13 cellular contexts compared by ENCODE assay signal in the genomic region with DNA sequence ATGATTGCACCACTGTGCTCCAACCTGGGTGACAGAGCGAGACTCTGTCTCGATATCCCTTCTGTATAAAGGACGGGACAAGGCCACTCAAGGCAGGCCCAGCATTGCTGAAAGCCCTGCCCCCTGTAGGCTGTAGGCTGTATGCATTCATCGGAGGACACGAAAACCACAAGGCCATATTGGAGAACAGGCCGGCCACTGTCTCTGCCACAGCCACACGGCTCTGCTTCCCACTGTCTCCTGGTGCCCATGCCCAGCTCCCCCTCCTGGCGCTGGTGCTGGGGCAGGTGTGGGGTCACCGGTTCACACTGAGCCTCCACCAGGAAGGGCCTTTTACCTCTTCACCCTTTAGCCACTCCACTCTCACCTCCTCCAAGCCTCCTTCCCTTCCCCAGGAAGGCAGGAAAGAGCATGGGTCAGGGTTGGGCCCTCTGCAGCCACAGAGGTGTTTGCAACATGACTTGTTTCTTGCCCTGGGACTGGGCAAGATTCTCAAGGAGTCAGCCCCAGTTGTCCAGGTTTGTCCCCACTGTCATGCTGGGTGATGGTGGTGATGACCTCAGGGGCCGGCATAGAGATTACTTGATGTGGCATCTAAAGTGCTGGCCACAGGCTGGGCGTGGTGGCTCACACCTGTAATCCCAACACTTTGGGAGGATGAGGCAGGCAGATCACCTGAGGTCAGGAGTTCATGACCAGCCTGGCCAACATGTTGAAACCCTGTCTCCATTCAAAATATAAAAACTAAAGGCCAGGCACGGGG. TPM values are rescaled to one million over a fixed set of nuclear protein-coding genes. Genes with fewer than 3 reads are reported as not detected.
DNase-seq lines count a peak whose midpoint lies in the region; ATAC-seq and TF ChIP-seq lines count a peak whose summit lies in the region.
"Had no signal": no experiment of that assay in that cellular context is flagged by ENCODE, and none has a peak within 500 bp of the region (broad histone marks: within the 10 kb centered on the region; RNA-seq: fewer than 3 reads in every experiment).

No MANE protein-coding gene starts in this region.

- TF ChIP-seq POLR2A in uterus (IDR thresholded peaks at IDR 0.05) = no peak

- H4K20me1 ChIP-seq in BLaER1 (peaks cover 22% of the 10 kb centered on the region), GM23248 (ENCODE audit: insufficient read depth) (no peaks in the 10 kb centered on the region), smooth muscle cell (ENCODE audit: low read depth) (no peaks in the 10 kb centered on the region)

- H3K4me3 ChIP-seq in BLaER1 = no peak overlapping the region
- no peak overlapping the region for H3K4me3 ChIP-seq in GM23248
- H3K4me3 ChIP-seq in smooth muscle cell = no peak overlapping the region
- H3K4me3 ChIP-seq in uterus = no peak overlapping the region
- H3K4me3 ChIP-seq: HAP-1 had no signal

- no peak overlapping the region; the same call in 1 of the 2 replicates for H3K9ac ChIP-seq in BLaER1
- no peak overlapping the region for H3K9ac ChIP-seq in GM23248
- H3K9ac ChIP-seq in smooth muscle cell (ENCODE audit: low read depth) = no peak overlapping the region

- peaks cover 89% of the 10 kb centered on the region for H3K4me1 ChIP-seq in BLaER1
- H3K4me1 ChIP-seq in GM23248 (ENCODE audit: insufficient read depth) = no peaks in the 10 kb centered on the region
- H3K4me1 ChIP-seq in foreskin keratinocyte = no peaks in the 10 kb centered on the region
- peaks cover 25% of the 10 kb centered on the region for H3K4me1 ChIP-seq in smooth muscle cell (ENCODE audit: low read depth)
- peaks cover 0 to under 1% of the 10 kb centered on the region in 2 donors for H3K4me1 ChIP-seq in uterus

- H3K27ac ChIP-seq in BLaER1 (no peak overlapping the region), GM23248 (no peak overlapping the region), RWPE1 (peak overlapping the region; percentile 91), foreskin keratinocyte (no peak overlapping the region), smooth muscle cell (ENCODE audit: low read depth) (no peak overlapping the region), uterus (no peak overlapping the region)

- no peak for ATAC-seq in foreskin keratinocyte
- no peak for ATAC-seq in GM19467 (IDR thresholded peaks at IDR 0.05; ENCODE audit: unreplicated experiment)
- ATAC-seq in HG02870 (IDR thresholded peaks at IDR 0.05; ENCODE audit: unreplicated experiment) = no peak

- TF ChIP-seq CTCF in RWPE1 (conservative IDR thresholded peaks at IDR 0.05; ENCODE audit: low read depth) (no peak), foreskin keratinocyte (conservative IDR thresholded peaks at IDR 0.05) (peak; percentile 36), smooth muscle cell (IDR thresholded peaks at IDR 0.05; ENCODE audit: borderline replicate concordance, insufficient read depth, poor library complexity, severe bottlenecking) (no peak), uterus (IDR thresholded peaks at IDR 0.05) (no peak)

- POLR2A ChIA-PET in RWPE1 (lab: Yijun Ruan, JAX; ENCODE audit: low non-redundant PET) = no interaction called here

- H3K4me2 ChIP-seq in BLaER1 = peak overlapping the region; percentile 99; the same call in 1 of the 2 replicates
- no peak overlapping the region for H3K4me2 ChIP-seq in GM23248 (ENCODE audit: unreplicated experiment)
- H3K4me2 ChIP-seq in smooth muscle cell = no peak overlapping the region

- WGBS in GM23248 (ENCODE audit: low coverage in 1 of 2, low lambda C conversion rate in 2 of 2, missing lambda C conversion rate in 2 of 2), 2 experiments = 67 to 72% methylated on average over 12 of the region's 12 CpGs
- WGBS in smooth muscle cell (ENCODE audit: low lambda C conversion rate) = 88% methylated on average over 12 of the region's 12 CpGs

- no peaks in the 10 kb centered on the region for H3F3A ChIP-seq in GM23248 (ENCODE audit: insufficient read depth)
- H3F3A ChIP-seq in smooth muscle cell (ENCODE audit: low read depth) = peaks cover 8% of the 10 kb centered on the region

- DNase-seq in GM23248 (peak; percentile 34), RWPE1 (ENCODE audit: low spot score) (no peak), foreskin keratinocyte (no peak), smooth muscle cell (lab: John Stamatoyannopoulos, UW; ENCODE audit: unreplicated experiment) (no peak), uterus (no peak)
- DNase-seq: activated CD4-positive, alpha-beta T cell treated with anti-CD3 and anti-CD28 coated beads for 1 hour; DMS79 treated with DMSO at 0.1 percent for 48 hours; NCI-H2081; stimulated activated CD4-positive, alpha-beta T cell treated with anti-CD3 and anti-CD28 coated beads, Interleukin-12 subunit alpha, Interleukin-12 subunit beta, amount 100 ng/mL, for 4 hours had no signal

- CTCF ChIA-PET in RWPE1 (lab: Yijun Ruan, JAX) = no interaction called here

- H3K79me2 ChIP-seq in GM23248 (ENCODE audit: insufficient read depth) = no peaks in the 10 kb centered on the region
- no peaks in the 10 kb centered on the region for H3K79me2 ChIP-seq in smooth muscle cell (ENCODE audit: low read depth)

- H3K9me2 ChIP-seq in GM23248 (ENCODE audit: insufficient read depth) = no peaks in the 10 kb centered on the region

- H3K9me3 ChIP-seq in BLaER1 = no peaks in the 10 kb centered on the region
- H3K9me3 ChIP-seq in GM23248 (ENCODE audit: low read depth) = no peaks in the 10 kb centered on the region
- no peaks in the 10 kb centered on the region for H3K9me3 ChIP-seq in smooth muscle cell (replicated peaks; ENCODE audit: low read depth)
- H3K9me3 ChIP-seq in uterus = no peaks in the 10 kb centered on the region
- H3K9me3 ChIP-seq: HAP-1 had no signal

- H3K27me3 ChIP-seq in BLaER1 (no peaks in the 10 kb centered on the region), GM23248 (replicated peaks; ENCODE audit: insufficient read depth) (no peaks in the 10 kb centered on the region), foreskin keratinocyte (peaks cover 21% of the 10 kb centered on the region), smooth muscle cell (ENCODE audit: low read depth) (no peaks in the 10 kb centered on the region), uterus (peaks cover 4 to 15% of the 10 kb centered on the region in 2 donors)

- in situ Hi-C loops in GM23248 (cut with MboI) = no loop called here

- H2AFZ ChIP-seq in GM23248 (no peak overlapping the region), smooth muscle cell (ENCODE audit: low read depth) (no peak overlapping the region)

- intact Hi-C loops in uterus (cut with DNase I; ENCODE audit: low total_unique reads) = no loop called here

- H3K36me3 ChIP-seq in BLaER1 (peaks cover 19% of the 10 kb centered on the region), GM23248 (ENCODE audit: low read depth) (no peaks in the 10 kb centered on the region), smooth muscle cell (ENCODE audit: low read depth) (no peaks in the 10 kb centered on the region), uterus (no peaks in the 10 kb centered on the region)

RNA-seq across cellular contexts. Expression of gene NTN3, which starts 5.3 kb away (rescaled TPM):
- 1.8 TPM in 1 of 2 replicates, not detected in the other for total RNA-seq in GM23248 (2014; rRNA removed; shearing (Covaris generic))
- polyA plus RNA-seq in GM23248 (2016; fragmentation: Nextera tagmentation; extraction: Ambion mirVana) (not detected in 2 replicates), foreskin keratinocyte (not detected in 2 replicates), smooth muscle cell (0.23 and 0.57 TPM in 2 replicates)
- total RNA-seq in foreskin keratinocyte (0.04 and 0.07 TPM in 2 replicates), smooth muscle cell (0.18 and 5.2 TPM in 2 replicates), uterus (10 to 100 TPM in 1 of 4 donors, 1 to 10 TPM in 1, not detected in 2; 1.3 to 15.5 TPM)

RNA-seq across cellular contexts. Expression of gene TEDC2, which starts 5.9 kb away (rescaled TPM):
- 6.8 and 8.3 TPM in 2 replicates for total RNA-seq in GM23248 (2014; rRNA removed; shearing (Covaris generic))
- polyA plus RNA-seq in GM23248 (2016; fragmentation: Nextera tagmentation; extraction: Ambion mirVana) (4.2 and 4.8 TPM in 2 replicates), foreskin keratinocyte (21.6 and 22.6 TPM in 2 replicates), smooth muscle cell (8.5 and 13.3 TPM in 2 replicates)
- total RNA-seq in foreskin keratinocyte (17.7 and 19.8 TPM in 2 replicates), smooth muscle cell (4.7 and 8.0 TPM in 2 replicates), uterus (1 to 10 TPM in 2 of 4 donors, not detected in 2; 1.8 to 7.0 TPM)

RNA-seq across cellular contexts. Expression of gene TBC1D24, which starts 9.1 kb away (rescaled TPM):
- total RNA-seq in GM23248 (2014; rRNA removed; shearing (Covaris generic)) = 17.8 and 18.7 TPM in 2 replicates
- polyA plus RNA-seq in GM23248 (2016; fragmentation: Nextera tagmentation; extraction: Ambion mirVana) (9.3 and 10.1 TPM in 2 replicates), foreskin keratinocyte (2.5 and 2.9 TPM in 2 replicates), smooth muscle cell (4.9 and 5.5 TPM in 2 replicates)
- total RNA-seq in foreskin keratinocyte (7.7 and 7.8 TPM in 2 replicates), smooth muscle cell (5.1 and 9.2 TPM in 2 replicates), uterus (10 to 100 TPM in 1 of 4 donors, 1 to 10 TPM in 2, under 1 TPM in 1; 0.59 to 21.6 (median 4.6) TPM)

RNA-seq across cellular contexts. Expression of gene CCNF, which starts 36.6 kb away (rescaled TPM):
- total RNA-seq in GM23248 (2014; rRNA removed; shearing (Covaris generic)) = 11.5 and 15.7 TPM in 2 replicates
- 9.3 and 10.5 TPM in 2 replicates for polyA plus RNA-seq in GM23248 (2016; fragmentation: Nextera tagmentation; extraction: Ambion mirVana)
- total RNA-seq in foreskin keratinocyte = 29.1 and 35.7 TPM in 2 replicates
- 11.5 and 15.6 TPM in 2 replicates for polyA plus RNA-seq in foreskin keratinocyte
- total RNA-seq in smooth muscle cell = 3.6 and 4.9 TPM in 2 replicates
- polyA plus RNA-seq in smooth muscle cell = 6.6 and 12.8 TPM in 2 replicates
- total RNA-seq in uterus = 10 to 100 TPM in 1 of 4 donors, 1 to 10 TPM in 1, under 1 TPM in 1, not detected in 1; under 0.01 to 11.8 (median 1.9) TPM

RNA-seq across cellular contexts. Expression of gene ATP6V0C, which starts 47.9 kb away (rescaled TPM):
- total RNA-seq in GM23248 (2014; rRNA removed; shearing (Covaris generic)) = 43.2 and 44.9 TPM in 2 replicates
- polyA plus RNA-seq in GM23248 (2016; fragmentation: Nextera tagmentation; extraction: Ambion mirVana) = 186 and 197 TPM in 2 replicates
- total RNA-seq in foreskin keratinocyte = 69.8 and 73.3 TPM in 2 replicates
- 213 and 228 TPM in 2 replicates for polyA plus RNA-seq in foreskin keratinocyte
- total RNA-seq in smooth muscle cell = 50.5 and 99.2 TPM in 2 replicates
- 207 and 265 TPM in 2 replicates for polyA plus RNA-seq in smooth muscle cell
- total RNA-seq in uterus = 100 to 1,000 TPM in 1 of 4 donors, 10 to 100 TPM in 3; 14.3 to 126 (median 41.4) TPM
